In genomic region chr2:101638817-101639605, GRCh38 we compare ENCODE assay signal across 1 cellular context.
TF ChIP-seq lines count a peak whose summit lies in the region.

No MANE protein-coding gene starts in this region.

TF ChIP-seq in HepG2, 621 proteins besides CTCF, POLR2A, EP300 and RAD21 (continued from another document):
- TF ChIP-seq ZNF710 (CRISPR knock-in tag; IDR thresholded peaks at IDR 0.05; ENCODE audit: borderline replicate concordance) (no peak), NFIB (CRISPR knock-in tag; IDR thresholded peaks at IDR 0.05; ENCODE audit: borderline replicate concordance) (no peak), HDAC6 (IDR thresholded peaks at IDR 0.05; ENCODE audit: low read depth, low read length) (no peak), ZNF562 (CRISPR knock-in tag; IDR thresholded peaks at IDR 0.05; ENCODE audit: borderline replicate concordance) (no peak), HOXD1 (CRISPR knock-in tag; IDR thresholded peaks at IDR 0.05) (no peak), E2F1 (CRISPR knock-in tag; IDR thresholded peaks at IDR 0.05) (no peak), ZNF546 (CRISPR knock-in tag; conservative IDR thresholded peaks at IDR 0.05) (no peak), NFRKB (IDR thresholded peaks at IDR 0.05) (no peak), BCL6 (CRISPR knock-in tag; IDR thresholded peaks at IDR 0.05) (peak; percentile 50; the same call in 1 of the 2 replicates), ZSCAN22 (CRISPR knock-in tag; IDR thresholded peaks at IDR 0.05) (no peak), HDAC2 (CRISPR knock-in tag; IDR thresholded peaks at IDR 0.05) (no peak), DZIP1 (CRISPR knock-in tag; IDR thresholded peaks at IDR 0.05) (no peak), ELF4 (CRISPR knock-in tag; IDR thresholded peaks at IDR 0.05; ENCODE audit: borderline replicate concordance) (no peak), NR2C2 (CRISPR knock-in tag; IDR thresholded peaks at IDR 0.05; ENCODE audit: borderline replicate concordance) (no peak), ZNF276 (CRISPR knock-in tag; IDR thresholded peaks at IDR 0.05; ENCODE audit: low read depth) (no peak), ZBTB40 (IDR thresholded peaks at IDR 0.05) (no peak), ZBTB40 (CRISPR knock-in tag; IDR thresholded peaks at IDR 0.05) (no peak), ZNF138 (CRISPR knock-in tag; IDR thresholded peaks at IDR 0.05; ENCODE audit: low read depth) (no peak), FOXA3 (CRISPR knock-in tag; IDR thresholded peaks at IDR 0.05) (peak; percentile 45), TBL1XR1 (IDR thresholded peaks at IDR 0.05; ENCODE audit: borderline replicate concordance, low read length, partially characterized antibody) (no peak), THYN1 (CRISPR knock-in tag; IDR thresholded peaks at IDR 0.05; ENCODE audit: borderline replicate concordance, low read depth) (no peak)
- TF ChIP-seq, protein P1, sequence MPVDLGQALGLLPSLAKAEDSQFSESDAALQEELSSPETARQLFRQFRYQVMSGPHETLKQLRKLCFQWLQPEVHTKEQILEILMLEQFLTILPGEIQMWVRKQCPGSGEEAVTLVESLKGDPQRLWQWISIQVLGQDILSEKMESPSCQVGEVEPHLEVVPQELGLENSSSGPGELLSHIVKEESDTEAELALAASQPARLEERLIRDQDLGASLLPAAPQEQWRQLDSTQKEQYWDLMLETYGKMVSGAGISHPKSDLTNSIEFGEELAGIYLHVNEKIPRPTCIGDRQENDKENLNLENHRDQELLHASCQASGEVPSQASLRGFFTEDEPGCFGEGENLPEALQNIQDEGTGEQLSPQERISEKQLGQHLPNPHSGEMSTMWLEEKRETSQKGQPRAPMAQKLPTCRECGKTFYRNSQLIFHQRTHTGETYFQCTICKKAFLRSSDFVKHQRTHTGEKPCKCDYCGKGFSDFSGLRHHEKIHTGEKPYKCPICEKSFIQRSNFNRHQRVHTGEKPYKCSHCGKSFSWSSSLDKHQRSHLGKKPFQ (CRISPR knock-in tag; IDR thresholded peaks at IDR 0.05; ENCODE audit: insufficient replicate concordance): no peak
